ENCODE assay signal across 8 cellular contexts in the genomic region with DNA sequence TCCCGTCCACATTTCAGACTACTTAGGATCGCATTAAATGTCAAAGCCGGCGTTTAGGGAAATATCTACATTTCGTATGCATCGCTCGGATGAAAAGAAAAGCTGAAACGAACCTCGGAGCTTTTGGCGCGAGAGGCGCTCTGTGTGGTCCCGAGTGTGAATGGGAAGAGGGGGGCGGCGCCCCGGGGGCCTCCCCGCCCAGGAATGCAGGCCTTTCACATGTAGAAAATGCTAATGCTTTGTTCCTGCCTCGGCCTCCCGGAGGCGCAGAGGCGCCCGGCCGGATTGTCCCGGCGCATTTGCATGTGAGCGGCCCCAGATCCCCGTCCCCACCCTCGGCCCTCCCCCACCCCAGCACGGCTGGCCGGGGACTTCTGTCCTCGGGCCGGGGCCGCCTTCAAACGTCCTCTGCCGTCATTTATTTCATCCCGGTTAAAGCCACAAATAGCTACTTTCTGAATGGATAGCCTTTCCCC. TPM values are rescaled to one million over a fixed set of nuclear protein-coding genes. Genes with fewer than 3 reads are reported as not detected.
DNase-seq lines count a peak whose midpoint lies in the region; TF ChIP-seq lines count a peak whose summit lies in the region.

No MANE protein-coding gene starts in this region.

- peaks cover 35% of the 10 kb centered on the region for H3K4me1 ChIP-seq in HAP-1
- H3K4me1 ChIP-seq in Loucy (ENCODE audit: insufficient read depth, low read length, poor library complexity, severe bottlenecking) = peaks cover 5% of the 10 kb centered on the region
- H3K4me1 ChIP-seq in right atrium auricular region = peaks cover 0 to 9% of the 10 kb centered on the region in 2 donors
- H3K4me1 ChIP-seq in rectal smooth muscle tissue (ENCODE audit: control insufficient read depth, insufficient read depth, low read length) = no peaks in the 10 kb centered on the region

- no peaks in the 10 kb centered on the region for H3K79me2 ChIP-seq in Loucy (ENCODE audit: insufficient read depth, low read length)

- H3K36me3 Mint-ChIP-seq in activated naive CD8-positive, alpha-beta T cell = peaks cover 3% of the 10 kb centered on the region

- no peaks in the 10 kb centered on the region for H3K9me3 Mint-ChIP-seq in activated naive CD8-positive, alpha-beta T cell (ENCODE audit: low read depth)

- H3K4me1 Mint-ChIP-seq in activated naive CD8-positive, alpha-beta T cell (ENCODE audit: low read depth) = peaks cover 4% of the 10 kb centered on the region

- H3K36me3 ChIP-seq in HAP-1 (replicated peaks) (0 out of 2 replicates have a peak, but pooled peaks cover 3% of the 10 kb centered on the region), Loucy (ENCODE audit: insufficient read depth, low read length) (no peaks in the 10 kb centered on the region), right atrium auricular region (no peaks in the 10 kb centered on the region), rectal smooth muscle tissue (ENCODE audit: control insufficient read depth, insufficient read depth, low read length) (no peaks in the 10 kb centered on the region)

- H3K4me3 ChIP-seq in HAP-1 (peak overlapping the region; percentile 42), Loucy (ENCODE audit: low read length, poor library complexity, severe bottlenecking) (peak overlapping the region; percentile 89), right atrium auricular region (peak overlapping the region; percentile 37 to 58), rectal smooth muscle tissue (ENCODE audit: low read length) (peak overlapping the region; percentile 71)

- DNase-seq in NCI-H748 (lab: John Stamatoyannopoulos, UW; ENCODE audit: unreplicated experiment) (peak; percentile 49), NCI-H748 treated with DMSO at 0.1 percent for 48 hours (lab: John Stamatoyannopoulos, UW) (no peak), HAP-1 (ENCODE audit: low spot score in 2 of 2) (peak; percentile 97), right atrium auricular region (ENCODE audit: low spot score) (peak; percentile 58), T-helper 9 cell (no peak)

- H3K9me3 ChIP-seq in HAP-1 (no peaks in the 10 kb centered on the region; the same call in 1 of the 2 replicates), Loucy (ENCODE audit: insufficient read depth, low read depth, low read length) (no peaks in the 10 kb centered on the region), right atrium auricular region (no peaks in the 10 kb centered on the region)

- peak overlapping the region; percentile 76 for H3K9ac ChIP-seq in Loucy (ENCODE audit: low read depth, low read length, poor library complexity, severe bottlenecking)
- no peak overlapping the region for H3K9ac ChIP-seq in rectal smooth muscle tissue (ENCODE audit: low read length)

- H3K27me3 Mint-ChIP-seq in activated naive CD8-positive, alpha-beta T cell = peaks cover 3% of the 10 kb centered on the region

- peak overlapping the region; percentile 98 for H2AFZ ChIP-seq in Loucy (ENCODE audit: low read length)

- H3F3A ChIP-seq in Loucy (ENCODE audit: low read depth) = no peaks in the 10 kb centered on the region

- TF ChIP-seq CTCF in Loucy (conservative IDR thresholded peaks at IDR 0.05; ENCODE audit: low read length) = no peak
- no peak for TF ChIP-seq CTCF in right atrium auricular region (IDR thresholded peaks at IDR 0.05)

- no peaks in the 10 kb centered on the region for H4K20me1 ChIP-seq in Loucy (ENCODE audit: insufficient read depth, low read length, poor library complexity, severe bottlenecking)

- H3K27ac Mint-ChIP-seq in activated naive CD8-positive, alpha-beta T cell = peak overlapping the region; percentile 46

- H3K27me3 ChIP-seq in HAP-1 (ENCODE audit: low read depth) (no peaks in the 10 kb centered on the region), Loucy (ENCODE audit: insufficient read depth, low read length, poor library complexity, severe bottlenecking) (no peaks in the 10 kb centered on the region), right atrium auricular region (no peaks in the 10 kb centered on the region), rectal smooth muscle tissue (ENCODE audit: control insufficient read depth, insufficient read depth, low read length) (no peaks in the 10 kb centered on the region)

- H3K9me2 ChIP-seq in Loucy (replicated peaks; ENCODE audit: low read depth, low read length) = no peaks in the 10 kb centered on the region

- peak overlapping the region; percentile 92 for H3K4me3 Mint-ChIP-seq in activated naive CD8-positive, alpha-beta T cell

- H3K4me2 ChIP-seq in Loucy (ENCODE audit: low read depth, low read length, poor library complexity, severe bottlenecking) = peak overlapping the region; percentile 99

- in situ Hi-C loops in HAP-1 (cut with MboI; ENCODE audit: low sequenced_read_pairs) = no loop called here

- peak overlapping the region in 1 of 2 donors; percentile 29 for H3K27ac ChIP-seq in right atrium auricular region
- no peak overlapping the region for H3K27ac ChIP-seq in rectal smooth muscle tissue (ENCODE audit: low read depth, low read length)

RNA-seq across cellular contexts. Expression of gene TRIM71, which starts 37.0 kb away (rescaled TPM):
- not detected for total RNA-seq in right atrium auricular region

Comparison
In these comparisons a context has a peak if more than half of its experiments do, and no peak if none do; other contexts are left out.
1. DNase-seq: peak in NCI-H748 (single experiment), HAP-1 (2 of 2) and right atrium auricular region (single experiment); none in NCI-H748 treated with DMSO at 0.1 percent for 48 hours (single experiment) and T-helper 9 cell (single experiment).
2. Peak in every context shown above with its lines, with median percentiles within 50 percentile points of each other: H3K4me3 ChIP-seq.